16 cellular contexts compared by ENCODE assay signal in the genomic region with DNA sequence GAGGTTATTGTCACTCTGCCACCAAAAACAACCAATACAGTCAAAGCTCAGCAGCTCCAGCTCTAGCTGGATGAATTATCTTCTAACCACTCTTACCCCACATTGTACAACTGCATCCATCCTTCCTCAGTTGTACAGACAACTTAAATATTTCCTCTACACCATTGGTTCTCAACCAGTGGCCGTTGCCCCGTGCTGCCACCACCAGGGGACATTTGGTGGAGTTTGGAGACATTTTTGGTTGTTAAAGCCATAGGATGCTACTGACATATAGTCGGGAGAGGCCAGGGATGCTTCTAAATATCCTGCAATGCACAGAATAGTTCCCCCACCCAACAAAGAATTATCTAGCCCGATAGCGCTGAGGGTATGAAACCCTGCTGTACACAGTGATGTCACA.
"Had no signal": no experiment of that assay in that cellular context is flagged by ENCODE, and none has a peak within 500 bp of the region (broad histone marks: within the 10 kb centered on the region; RNA-seq: fewer than 3 reads in every experiment).

No MANE protein-coding gene starts in this region.

- ATAC-seq: gastroesophageal sphincter; left lung; stimulated activated naive CD8-positive, alpha-beta T cell treated with anti-CD3 and anti-CD28 coated beads, Interleukin-15, Interleukin-2, amounts not matched to agents 100 U/mL and 50 U/mL, for 24 hours had no signal

- H3K4me3 ChIP-seq: gastroesophageal sphincter, heart left ventricle, left lung, tibial nerve, uterus had no signal

- H3K4me1 ChIP-seq: gastroesophageal sphincter, uterus had no signal

- H3K4me3 Mint-ChIP-seq: activated naive CD8-positive, alpha-beta T cell; neural crest cell had no signal

- H3K27me3 Mint-ChIP-seq: activated naive CD8-positive, alpha-beta T cell had no signal

- H3K27me3 ChIP-seq: gastroesophageal sphincter, heart left ventricle, left lung, tibial nerve, uterus had no signal

- DNase-seq: activated CD4-positive, alpha-beta T cell treated with anti-CD3 and anti-CD28 coated beads, Interleukin-2, amount 50 U/mL, for 48 hours; amniotic stem cell; erythroblast; heart left ventricle; left lung; mammary epithelial cell; stimulated activated CD4-positive, alpha-beta T cell treated with anti-CD3 and anti-CD28 coated beads, Interleukin-12 subunit alpha, Interleukin-12 subunit beta, amount 100 ng/mL, for 4 hours; stimulated activated CD4-positive, alpha-beta T cell treated with anti-CD3 and anti-CD28 coated beads, Interleukin-1b, Interleukin-23, amount 100 ng/mL, for 48 hours; stimulated activated CD8-positive, alpha-beta memory T cell treated with anti-CD3 and anti-CD28 coated beads, Interleukin-4, amount 100 ng/mL, for 48 hours; stimulated activated naive CD8-positive, alpha-beta T cell treated with anti-CD3 and anti-CD28 coated beads, Interleukin-15, Interleukin-2, amounts not matched to agents 100 U/mL and 50 U/mL, for 24 hours; substantia nigra; uterus had no signal

- H3K27ac ChIP-seq: gastroesophageal sphincter, heart left ventricle, left lung, tibial nerve, uterus had no signal

- H3K36me3 ChIP-seq: heart left ventricle, left lung, tibial nerve, uterus had no signal

- H3K4me1 Mint-ChIP-seq: neural crest cell had no signal

- H3K27ac Mint-ChIP-seq: activated naive CD8-positive, alpha-beta T cell had no signal

- H3K9me3 ChIP-seq: gastroesophageal sphincter, heart left ventricle, left lung, tibial nerve, uterus had no signal

- H3K9me3 Mint-ChIP-seq: neural crest cell had no signal
